ENCODE assay signal across 8 cellular contexts in genomic region chr2:157492189-157492773, GRCh38. TPM values are rescaled to one million over a fixed set of nuclear protein-coding genes. Genes with fewer than 3 reads are reported as not detected.
DNase-seq lines count a peak whose midpoint lies in the region; ATAC-seq and TF ChIP-seq lines count a peak whose summit lies in the region.

No MANE protein-coding gene starts in this region.

- H3K4me3 Mint-ChIP-seq in type B pancreatic cell = no peak overlapping the region

- TF ChIP-seq POLR2A in Peyer's patch (IDR thresholded peaks at IDR 0.05) = no peak

- ATAC-seq in GM21576 (IDR thresholded peaks at IDR 0.05; ENCODE audit: unreplicated experiment) = peak; percentile 96

- H3K4me1 ChIP-seq in Peyer's patch = no peaks in the 10 kb centered on the region

- no peaks in the 10 kb centered on the region for H3K9me3 Mint-ChIP-seq in type B pancreatic cell

- H3K27me3 Mint-ChIP-seq in type B pancreatic cell = peaks cover 18% of the 10 kb centered on the region

- H3K9me3 ChIP-seq in Peyer's patch = no peaks in the 10 kb centered on the region

- no peak overlapping the region for H3K4me3 ChIP-seq in Peyer's patch

- no peaks in the 10 kb centered on the region for H3K36me3 ChIP-seq in Peyer's patch

- TF ChIP-seq CTCF in Peyer's patch (IDR thresholded peaks at IDR 0.05) (peak; percentile 57 to 84 (median 74)), type B pancreatic cell (conservative IDR thresholded peaks at IDR 0.05) (peak; percentile 86)

- no peaks in the 10 kb centered on the region for H3K27me3 ChIP-seq in Peyer's patch

- no peaks in the 10 kb centered on the region for H3K4me1 Mint-ChIP-seq in type B pancreatic cell (ENCODE audit: unreplicated experiment)

- H3K27ac Mint-ChIP-seq in type B pancreatic cell = no peak overlapping the region

- no peaks in the 10 kb centered on the region for H3K36me3 Mint-ChIP-seq in type B pancreatic cell

- H3K27ac ChIP-seq in Peyer's patch = no peak overlapping the region

- DNase-seq in ELF-1 (ENCODE audit: low read depth, low spot score) (peak; percentile 64), HuH-7.5 (ENCODE audit: low spot score) (peak; percentile 42), Peyer's patch (peak; percentile 54 to 88 (median 70)), fibroblast of the conjunctiva (ENCODE audit: low read depth) (peak; percentile 54), occipital lobe (lab: John Stamatoyannopoulos, UW) (peak; percentile 62), type B pancreatic cell (ENCODE audit: extremely low spot score, unreplicated experiment) (no peak)
- peak; percentile 31 to 55 for DNase-seq in activated T-helper 1 cell treated with anti-CD3 and anti-CD28 coated beads, Interleukin-2, amount 50 U/mL, for 16 hours (ENCODE audit: low read depth in 1 of 2, low spot score in 1 of 2)

RNA-seq across cellular contexts. Expression of gene CYTIP, which starts 48.4 kb away (rescaled TPM):
- total RNA-seq in Peyer's patch (100 to 1,000 TPM in 1 of 4 donors, 10 to 100 TPM in 3; 11.8 to 182 (median 21.0) TPM), occipital lobe (5.1 TPM), type B pancreatic cell (ENCODE audit: low replicate concordance) (0.40 and 0.51 TPM in 2 replicates)
